8 cellular contexts compared by ENCODE assay signal in genomic region chr10:29646238-29646902, GRCh38. TPM values are rescaled to one million over a fixed set of nuclear protein-coding genes. Genes with fewer than 3 reads are reported as not detected.
DNase-seq lines count a peak whose midpoint lies in the region; ATAC-seq and TF ChIP-seq lines count a peak whose summit lies in the region.

No MANE protein-coding gene starts in this region.

- H3K27ac ChIP-seq in IMR-90 (ENCODE audit: insufficient read depth, low read length), result no peak overlapping the region
- H3K27ac ChIP-seq in right cardiac atrium (ENCODE audit: low read length), result peak overlapping the region; percentile 57
- peak overlapping the region; percentile 24 to 80 (median 56) for H3K27ac ChIP-seq in tibial nerve
- H3K27ac ChIP-seq in dorsolateral prefrontal cortex, result peak overlapping the region in 10 of 59 donors; percentile 19 to 65 (median 42)

- H2BK20ac ChIP-seq in IMR-90 (ENCODE audit: low read depth, low read length), result 0 out of 2 replicates have a peak overlapping the region, but pooled peaks have one; percentile 24

- H3K79me1 ChIP-seq in IMR-90 (ENCODE audit: low read depth in 1 of 2, low read length in 2 of 2), result peaks cover 30 to 87% of the 10 kb centered on the region in 2 experiments

- H3K4me2 ChIP-seq in IMR-90 (ENCODE audit: low read depth, low read length), result no peak overlapping the region

- no peaks in the 10 kb centered on the region for H3K9me3 Mint-ChIP-seq in activated T-helper 17 cell treated with anti-CD3 and anti-CD28 coated beads, Interleukin-2, amount 50 U/mL, for 72 hours

- peak overlapping the region; percentile 76 for H3K27ac Mint-ChIP-seq in activated T-helper 17 cell treated with anti-CD3 and anti-CD28 coated beads, Interleukin-2, amount 50 U/mL, for 72 hours

- H3K9me3 ChIP-seq in IMR-90 (ENCODE audit: control insufficient read depth, insufficient read depth, low read length) (no peaks in the 10 kb centered on the region), right cardiac atrium (ENCODE audit: control insufficient read depth, low read length) (no peaks in the 10 kb centered on the region), tibial nerve (no peaks in the 10 kb centered on the region)

- TF ChIP-seq RAD21 in IMR-90 (IDR thresholded peaks at IDR 0.05; ENCODE audit: low read length), result no peak

- no peak overlapping the region for H2AK9ac ChIP-seq in IMR-90 (replicated peaks; ENCODE audit: low read depth, low read length, poor library complexity)

- dilution Hi-C loops in IMR-90 (cut with HindIII; ENCODE audit: low sequenced_read_pairs, unreplicated experiment), result no loop called here

- H3K4me3 ChIP-seq in IMR-90 (ENCODE audit: insufficient read depth, low read depth, low read length), result no peak overlapping the region
- no peak overlapping the region for H3K4me3 ChIP-seq in right cardiac atrium (ENCODE audit: low read length)
- peak overlapping the region in 1 of 4 donors; percentile 12 for H3K4me3 ChIP-seq in tibial nerve
- peak overlapping the region in 1 of 59 donors; percentile 0 for H3K4me3 ChIP-seq in dorsolateral prefrontal cortex

- no peak overlapping the region; the same call in 1 of the 2 replicates for H3K18ac ChIP-seq in IMR-90 (ENCODE audit: low read depth, low read length)

- H2AK5ac ChIP-seq in IMR-90 (ENCODE audit: low read depth, low read length), result peak overlapping the region; percentile 46

- H3K9me1 ChIP-seq in IMR-90 (ENCODE audit: insufficient read depth, low read length), result peaks cover 40% of the 10 kb centered on the region

- no peaks in the 10 kb centered on the region for H3K27me3 ChIP-seq in IMR-90 (ENCODE audit: control insufficient read depth, insufficient read depth, low read length)
- H3K27me3 ChIP-seq in right cardiac atrium (ENCODE audit: control insufficient read depth, insufficient read depth), result no peaks in the 10 kb centered on the region
- H3K27me3 ChIP-seq in tibial nerve, result no peaks in the 10 kb centered on the region
- H3K27me3 ChIP-seq in dorsolateral prefrontal cortex, result no peaks in the 10 kb centered on the region

- BruUV-seq in IMR-90 (replicated peaks; lab: Mats Ljungman, UMichigan), result no TSS peak

- peak overlapping the region; percentile 67 for H3K4me3 Mint-ChIP-seq in activated T-helper 17 cell treated with anti-CD3 and anti-CD28 coated beads, Interleukin-2, amount 50 U/mL, for 72 hours

- peak in 1 of 2 donors; percentile 17 for TF ChIP-seq EP300 in tibial nerve (IDR thresholded peaks at IDR 0.05)

- DNase-seq in AG08395 (ENCODE audit: low spot score), result peak; percentile 59
- peak; percentile 36 for DNase-seq in IMR-90
- peak in 1 of 3 donors; percentile 33 for DNase-seq in right cardiac atrium
- peak in 1 of 2 donors; percentile 51 for DNase-seq in tibial nerve (ENCODE audit: low spot score in 2 of 2)
- DNase-seq in dorsolateral prefrontal cortex, result no peak

- no peak overlapping the region for H2AFZ ChIP-seq in IMR-90 (replicated peaks; ENCODE audit: low read length, poor library complexity)

- no peak overlapping the region for H2BK5ac ChIP-seq in IMR-90 (ENCODE audit: low read depth, low read length, poor library complexity, severe bottlenecking)

- in situ Hi-C loops in IMR-90 (cut with MboI; ENCODE audit: low sequenced_read_pairs), result no loop called here

- no peak overlapping the region for H3K56ac ChIP-seq in IMR-90 (ENCODE audit: extremely low read depth, insufficient read depth, low read length)

- H4K20me1 ChIP-seq in IMR-90 (ENCODE audit: insufficient read depth, low read length), result peaks cover 45% of the 10 kb centered on the region

- H2BK120ac ChIP-seq in IMR-90 (ENCODE audit: low read depth, low read length), result peak overlapping the region; percentile 62

- peaks cover 38% of the 10 kb centered on the region for H3K4me1 Mint-ChIP-seq in activated T-helper 17 cell treated with anti-CD3 and anti-CD28 coated beads, Interleukin-2, amount 50 U/mL, for 72 hours

- H3K36me3 Mint-ChIP-seq in activated T-helper 17 cell treated with anti-CD3 and anti-CD28 coated beads, Interleukin-2, amount 50 U/mL, for 72 hours (ENCODE audit: low read depth), result no peaks in the 10 kb centered on the region

- H2BK15ac ChIP-seq in IMR-90 (ENCODE audit: low read depth, low read length), result no peak overlapping the region; the same call in 2 of the 3 replicates

- CTCF ChIA-PET in IMR-90 (lab: Yijun Ruan, JAX), result no interaction called here

- POLR2A ChIA-PET in IMR-90 (lab: Charles Lee; ENCODE audit: unreplicated experiment), result no interaction called here

- peaks cover 34% of the 10 kb centered on the region for H3K4me1 ChIP-seq in IMR-90 (ENCODE audit: control insufficient read depth, insufficient read depth, low read length)
- H3K4me1 ChIP-seq in right cardiac atrium (ENCODE audit: control insufficient read depth, insufficient read depth, low read length), result peaks cover 16% of the 10 kb centered on the region
- H3K4me1 ChIP-seq in tibial nerve, result peaks cover 0 to 51% (median 10%) of the 10 kb centered on the region in 4 donors

- intact Hi-C loops in IMR-90 (cut with micrococcal nuclease), result no loop called here
- intact Hi-C loops in right cardiac atrium (cut with DNase I), result loop anchor here in 1 of 4 donors (10.0 kb wide), 1 partner anchor 88 kb away; no protein-coding TSS in a partner anchor
- intact Hi-C loops in dorsolateral prefrontal cortex (cut with DNase I), result no loop called here

- TF ChIP-seq POLR2A in IMR-90 (IDR thresholded peaks at IDR 0.05; ENCODE audit: low read depth, low read length) (no peak), tibial nerve (IDR thresholded peaks at IDR 0.05) (no peak)

- no peak overlapping the region; the same call in 1 of the 2 replicates for H3K23ac ChIP-seq in IMR-90 (ENCODE audit: low read depth, low read length)

- H3K14ac ChIP-seq in IMR-90 (replicated peaks; ENCODE audit: low read depth, low read length), result peak overlapping the region; percentile 69

- peak overlapping the region in 1 of 2 experiments; percentile 31; a peak in 1 of 4 replicates for H4K8ac ChIP-seq in IMR-90 (ENCODE audit: low read depth in 2 of 2, low read length in 2 of 2)

- H3K9ac ChIP-seq in IMR-90 (ENCODE audit: low read depth, low read length), result no peak overlapping the region

- H3K27me3 Mint-ChIP-seq in activated T-helper 17 cell treated with anti-CD3 and anti-CD28 coated beads, Interleukin-2, amount 50 U/mL, for 72 hours, result no peaks in the 10 kb centered on the region

- no peaks in the 10 kb centered on the region for H3K36me3 ChIP-seq in IMR-90 (ENCODE audit: control insufficient read depth, insufficient read depth, low read length)
- no peaks in the 10 kb centered on the region for H3K36me3 ChIP-seq in tibial nerve

- peak overlapping the region; percentile 66 for H3K4ac ChIP-seq in IMR-90 (ENCODE audit: low read depth, low read length)

- no peak overlapping the region for H4K5ac ChIP-seq in IMR-90 (ENCODE audit: low read depth, low read length)

- peak; percentile 5; the same call in 1 of the 2 replicates for ATAC-seq in IMR-90 (ENCODE audit: low read depth)
- ATAC-seq in activated T-helper 17 cell treated with anti-CD3 and anti-CD28 coated beads, Interleukin-2, amount 50 U/mL, for 72 hours (replicated peaks), result peak; percentile 89
- ATAC-seq in right cardiac atrium, result peak; percentile 4 to 34
- ATAC-seq in HG03108 (IDR thresholded peaks at IDR 0.05; ENCODE audit: unreplicated experiment), result no peak
- no peak for ATAC-seq in HG03442 (IDR thresholded peaks at IDR 0.05; ENCODE audit: unreplicated experiment)

- TF ChIP-seq CTCF in IMR-90 (conservative IDR thresholded peaks at IDR 0.05; ENCODE audit: low read depth, low read length) (no peak), tibial nerve (IDR thresholded peaks at IDR 0.05) (no peak), dorsolateral prefrontal cortex (IDR thresholded peaks at IDR 0.05 in 54 of 56, conservative IDR thresholded peaks at IDR 0.05 in 2 of 56; ENCODE audit: low read depth in 1 of 56, partially characterized antibody in 56 of 56) (no peak)

- peak overlapping the region; percentile 2; the same call in 1 of the 2 replicates for H4K91ac ChIP-seq in IMR-90 (ENCODE audit: insufficient read depth, low read depth, low read length)

- 100% methylated on average over 1 of the region's 8 CpGs; no CpG with 5 or more reads in 1 of the 2 experiments for WGBS in IMR-90 (ENCODE audit: extremely low coverage in 2 of 2, insufficient read length in 1 of 2), 2 experiments
- 27% methylated on average over 8 of the region's 8 CpGs for WGBS in right cardiac atrium
- 43% methylated on average over 8 of the region's 8 CpGs for WGBS in tibial nerve, 2 donors

TF ChIP-seq in IMR-90, 13 proteins besides CTCF, POLR2A, EP300 and RAD21:
- TF ChIP-seq FOS (IDR thresholded peaks at IDR 0.05; ENCODE audit: low read depth, low read length) (0 out of 2 replicates have a peak, but pooled peaks have one; percentile 9), MAZ (IDR thresholded peaks at IDR 0.05; ENCODE audit: borderline replicate concordance, low read depth, low read length) (no peak)
TF ChIP-seq in IMR-90: peak in this region for 1.

RNA-seq across cellular contexts. Expression of gene SVIL, which starts 11.6 kb away (rescaled TPM):
- total RNA-seq in IMR-90 (2012; rRNA removed) (11.5 and 13.6 TPM in 2 replicates), right cardiac atrium (100 to 1,000 TPM; 254 to 374 (median 287) TPM), tibial nerve (10 to 100 TPM; 23.6 to 32.0 (median 26.0) TPM), dorsolateral prefrontal cortex (10 to 100 TPM in 43 of 120 experiments, 1 to 10 TPM in 77; 2.4 to 33.0 (median 7.8) TPM)
- polyA plus RNA-seq in IMR-90 (2012; rRNA removed) (10.9 and 11.6 TPM in 2 replicates), right cardiac atrium (106 TPM)
- polyA plus RNA-seq in IMR-90 (2012; cell fraction: cytosol; rRNA removed), result 4.9 and 6.7 TPM in 2 replicates
- 19.7 and 44.0 TPM in 2 replicates for polyA plus RNA-seq in IMR-90 (2012; cell fraction: nucleus; rRNA removed; ENCODE audit: low replicate concordance)
- total RNA-seq in activated T-helper 17 cell treated with anti-CD3 and anti-CD28 coated beads, Interleukin-2, amount 50 U/mL, for 72 hours, result 10 to 100 TPM; 10.7 to 16.2 TPM

Comparison
In these comparisons a context has a peak if more than half of its experiments do, and no peak if none do; other contexts are left out.
1. DNase-seq: peak in AG08395 (single experiment) and IMR-90 (single experiment); none in dorsolateral prefrontal cortex (0 of 10).
2. ATAC-seq: peak in IMR-90 (single experiment), activated T-helper 17 cell treated with anti-CD3 and anti-CD28 coated beads, Interleukin-2, amount 50 U/mL, for 72 hours (single experiment) and right cardiac atrium (2 of 2); none in HG03108 (single experiment) and HG03442 (single experiment).
3. RNA of gene SVIL, which starts 11.6 kb away (total RNA-seq): 254 to 374 TPM in right cardiac atrium; 23.6 to 32.0 TPM in tibial nerve, 10.7 to 16.2 TPM in activated T-helper 17 cell treated with anti-CD3 and anti-CD28 coated beads, Interleukin-2, amount 50 U/mL, for 72 hours, 11.5 to 13.6 TPM in IMR-90 and 2.4 to 33.0 TPM in dorsolateral prefrontal cortex; every median in the first group is over 4 times any median in the second.